In the genomic region with DNA sequence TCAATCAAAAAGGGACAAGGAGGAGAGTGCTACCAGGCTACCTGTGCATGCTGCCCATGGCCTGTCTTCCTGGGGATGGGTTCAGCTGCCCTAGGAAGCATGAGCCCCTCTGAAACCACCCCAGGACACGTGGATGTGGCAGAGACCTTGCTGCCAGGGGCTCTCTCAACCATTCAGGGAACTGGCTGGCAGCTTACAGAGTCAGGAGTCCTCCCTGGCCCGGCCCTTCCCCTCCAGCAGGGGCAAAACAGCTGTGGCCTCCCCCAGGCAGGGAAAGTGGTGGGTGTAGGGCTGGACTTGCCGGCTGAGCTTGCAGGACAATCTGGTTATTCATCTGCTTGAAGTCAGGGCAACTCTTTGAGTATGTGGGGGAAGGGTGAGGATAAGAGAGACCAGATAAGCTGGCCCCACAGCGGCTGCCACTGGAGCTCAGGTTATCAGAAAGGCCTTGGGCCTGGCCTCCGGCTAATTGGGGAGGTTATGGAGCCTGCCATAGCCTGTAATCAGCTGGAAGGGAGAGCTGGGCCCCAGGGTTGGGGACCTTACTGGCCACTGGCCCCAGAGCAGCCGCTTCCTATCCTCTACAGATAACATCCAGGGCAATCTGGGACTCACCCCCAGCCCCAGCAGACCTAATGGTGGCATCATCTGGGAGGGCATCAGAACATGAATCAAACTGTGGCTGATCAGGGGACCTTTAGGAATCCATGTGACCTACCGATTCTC, we compare ENCODE assay signal across 11 cellular contexts. TPM values are rescaled to one million over a fixed set of nuclear protein-coding genes. Genes with fewer than 3 reads are reported as not detected.
DNase-seq lines count a peak whose midpoint lies in the region; ATAC-seq and TF ChIP-seq lines count a peak whose summit lies in the region.
"Had no signal": no experiment of that assay in that cellular context is flagged by ENCODE, and none has a peak within 500 bp of the region (broad histone marks: within the 10 kb centered on the region; RNA-seq: fewer than 3 reads in every experiment).

No MANE protein-coding gene starts in this region.

- TF ChIP-seq POLR2A in esophagus squamous epithelium (IDR thresholded peaks at IDR 0.05), result no peak

- intact Hi-C loops in PC-3 (cut with micrococcal nuclease) (loop anchor here (5.0 kb wide), 1 partner anchor 672 kb away; no protein-coding TSS in a partner anchor), esophagus squamous epithelium (cut with DNase I) (no loop called here)

- H2AFZ ChIP-seq in PC-3 (ENCODE audit: low read length), result no peak overlapping the region

- TF ChIP-seq CTCF in PC-3 (conservative IDR thresholded peaks at IDR 0.05; ENCODE audit: low read depth, low read length), result no peak
- peak in 1 of 6 experiments; percentile 1 for TF ChIP-seq CTCF in esophagus squamous epithelium (IDR thresholded peaks at IDR 0.05)

- BruUV-seq in PC-3 (replicated peaks; lab: Mats Ljungman, UMichigan), result TSS peak; percentile 15

- H3K9me3 ChIP-seq in PC-3 (ENCODE audit: low read length) (no peaks in the 10 kb centered on the region), esophagus squamous epithelium (no peaks in the 10 kb centered on the region)
- H3K9me3 ChIP-seq: body of pancreas had no signal

- H3K9me2 ChIP-seq in PC-3 (replicated peaks; ENCODE audit: low read length), result no peaks in the 10 kb centered on the region

- peak; percentile 25 for DNase-seq in EL
- no peak for DNase-seq in PC-3
- DNase-seq in esophagus squamous epithelium (lab: John Stamatoyannopoulos, UW), result no peak
- DNase-seq in retina, result peak; percentile 69
- DNase-seq in CD1c-positive myeloid dendritic cell (ENCODE audit: extremely low spot score), result no peak
- DNase-seq: body of pancreas, naive B cell, NCI-H2107 had no signal

- no peaks in the 10 kb centered on the region for H4K20me1 ChIP-seq in PC-3 (ENCODE audit: low read length)

- ATAC-seq in PC-3 (no peak), HG02973 (IDR thresholded peaks at IDR 0.05; ENCODE audit: unreplicated experiment) (no peak), HG03159 (IDR thresholded peaks at IDR 0.05; ENCODE audit: unreplicated experiment) (no peak), GM18861 (IDR thresholded peaks at IDR 0.05; ENCODE audit: unreplicated experiment) (no peak)
- ATAC-seq: body of pancreas had no signal

- H3F3A ChIP-seq in PC-3 (ENCODE audit: low read length, unreplicated experiment), result no peaks in the 10 kb centered on the region

- CTCF ChIA-PET in PC-3 (lab: Charles Lee), result interaction anchor here (0.6 to 1.1 kb wide), 2 partner anchors 37 to 673 kb away, joined by 3 to 5 read pairs; no protein-coding TSS in a partner anchor

- no peak overlapping the region for H3K4me3 ChIP-seq in PC-3 (ENCODE audit: low read length)
- no peak overlapping the region for H3K4me3 ChIP-seq in esophagus squamous epithelium
- H3K4me3 ChIP-seq: body of pancreas had no signal

- 74% methylated on average over 3 of the region's 7 CpGs; no CpG with 5 or more reads in 1 of the 2 donors for WGBS in esophagus squamous epithelium, 2 donors

- H3K27ac ChIP-seq in PC-3 (ENCODE audit: low read length) (no peak overlapping the region), esophagus squamous epithelium (peak overlapping the region in 3 of 4 donors; percentile 34 to 91 (median 62))
- H3K27ac ChIP-seq: body of pancreas had no signal

- no peak overlapping the region for H3K4me2 ChIP-seq in PC-3 (ENCODE audit: low read length)

- peaks cover 15% of the 10 kb centered on the region; the same call in 1 of the 2 replicates for H3K4me1 ChIP-seq in PC-3 (ENCODE audit: insufficient read depth, low read length)
- H3K4me1 ChIP-seq in esophagus squamous epithelium, result peaks cover 30 to 50% (median 31%) of the 10 kb centered on the region in 3 donors

- POLR2A ChIA-PET in PC-3 (lab: Charles Lee; ENCODE audit: unreplicated experiment), result interaction anchor here (0.5 to 0.6 kb wide), 4 partner anchors 56 to 465 kb away, joined by 4 to 12 read pairs (median 8); no protein-coding TSS in a partner anchor

- H3K9ac ChIP-seq in PC-3 (ENCODE audit: low read length), result no peak overlapping the region

- H3K79me2 ChIP-seq in PC-3 (ENCODE audit: low read length), result 0 out of 2 replicates have a peak, but pooled peaks cover 4% of the 10 kb centered on the region

- H3K36me3 ChIP-seq in PC-3 (ENCODE audit: low read depth, low read length) (no peaks in the 10 kb centered on the region), esophagus squamous epithelium (no peaks in the 10 kb centered on the region)

- H3K27me3 ChIP-seq in PC-3 (ENCODE audit: low read length), result no peaks in the 10 kb centered on the region
- peaks cover 24 to 54% (median 27%) of the 10 kb centered on the region in 4 donors for H3K27me3 ChIP-seq in esophagus squamous epithelium

RNA-seq across cellular contexts. Expression of a gene that starts 5.6 kb away (rescaled TPM):
- total RNA-seq in PC-3 (2014; rRNA removed), result 7.1 and 8.5 TPM in 2 replicates
- 10 to 100 TPM in 1 of 4 donors, 1 to 10 TPM in 3; 2.2 to 13.4 (median 4.2) TPM for total RNA-seq in esophagus squamous epithelium

RNA-seq across cellular contexts. Expression of a gene that starts 58.2 kb away (rescaled TPM):
- total RNA-seq in PC-3 (2014; rRNA removed) (not detected in 2 replicates), esophagus squamous epithelium (not detected)
- total RNA-seq: body of pancreas had no signal

Comparison
In these comparisons a context has a peak if more than half of its experiments do, and no peak if none do; other contexts are left out.
1. DNase-seq: peak in EL (single experiment) and retina (single experiment); none in PC-3 (single experiment), esophagus squamous epithelium (single experiment) and CD1c-positive myeloid dendritic cell (single experiment).